7 cellular contexts compared by ENCODE assay signal in genomic region chr5:112569596-112569995, GRCh38.
"Had no signal": no experiment of that assay in that cellular context is flagged by ENCODE, and none has a peak within 500 bp of the region (broad histone marks: within the 10 kb centered on the region; RNA-seq: fewer than 3 reads in every experiment).

No MANE protein-coding gene starts in this region.

- DNase-seq: GDM1, GF-D8 had no signal

- FAIRE-seq: G401.6, GM12891, GM12892, GM18507, GM19239 had no signal
